ENCODE assay signal across 32 cellular contexts in genomic region chr9:127130235-127130634, GRCh38. TPM values are rescaled to one million over a fixed set of nuclear protein-coding genes. Genes with fewer than 3 reads are reported as not detected.
A peak's percentile ranks its signal among the peaks of the same experiment; 100 is the strongest.
DNase-seq lines count a peak whose midpoint lies in the region; ATAC-seq, FAIRE-seq and TF ChIP-seq lines count a peak whose summit lies in the region.
"Had no signal": no experiment of that assay in that cellular context is flagged by ENCODE, and none has a peak within 500 bp of the region (broad histone marks: within the 10 kb centered on the region; RNA-seq: fewer than 3 reads in every experiment).

No MANE protein-coding gene starts in this region.

- CTCF ChIA-PET in Caco-2 (lab: Charles Lee) (no interaction called here), PC-9 (lab: Charles Lee) (no interaction called here)

- H3K4me3 ChIP-seq in Caco-2 (ENCODE audit: low read depth, low read length) (no peak overlapping the region), PC-9 (no peak overlapping the region), muscle layer of duodenum (ENCODE audit: low read depth in 1 of 2, low read length in 2 of 2) (no peak overlapping the region), stomach (no peak overlapping the region)
- H3K4me3 ChIP-seq: hepatocyte, SJCRH30 had no signal

- peak overlapping the region; percentile 64 for H3K4me2 ChIP-seq in PC-9
- H3K4me2 ChIP-seq: hepatocyte had no signal

- H4K20me1 ChIP-seq in PC-9 (ENCODE audit: insufficient read depth) = no peaks in the 10 kb centered on the region

- H3K9me3 Mint-ChIP-seq in Caco-2 (ENCODE audit: unreplicated experiment) = no peaks in the 10 kb centered on the region
- H3K9me3 Mint-ChIP-seq: activated CD8-positive, alpha-beta T cell treated with anti-CD3 and anti-CD28 coated beads for 36 hours; activated T-helper 1 cell treated with anti-CD3 and anti-CD28 coated beads, Interleukin-12 subunit alpha, Interleukin-12 subunit beta, Interleukin-2, Interleukin-4 antibody, amounts not matched to agents 30 ng/mL and 10 ng/mL and 1 ng/mL, durations not matched to agents 14 hours and 24 hours and 36 hours; CD4-positive, alpha-beta memory T cell; central memory CD8-positive, alpha-beta T cell; neural crest cell had no signal

- 93 to 97% (median 95%) methylated on average over 2 of the region's 2 CpGs for WGBS in stomach, 5 donors

- H3K27me3 ChIP-seq in Caco-2 (replicated peaks; ENCODE audit: control insufficient read depth, insufficient read depth, low read length) (no peaks in the 10 kb centered on the region), PC-9 (ENCODE audit: insufficient read depth, low read depth) (no peaks in the 10 kb centered on the region), muscle layer of duodenum (ENCODE audit: low read depth, low read length) (no peaks in the 10 kb centered on the region), stomach (no peaks in the 10 kb centered on the region)
- H3K27me3 ChIP-seq: hepatocyte, SJCRH30 had no signal

- POLR2A ChIA-PET in Caco-2 (lab: Charles Lee) (no interaction called here), PC-9 (lab: Charles Lee; ENCODE audit: unreplicated experiment) (interaction anchor here (0.6 kb wide), 1 partner anchor 67 kb away, joined by 3 read pairs; no protein-coding TSS in a partner anchor)

- H3K4me3 Mint-ChIP-seq in Caco-2 (ENCODE audit: unreplicated experiment) = no peak overlapping the region
- H3K4me3 Mint-ChIP-seq: activated CD4-positive, alpha-beta T cell treated with anti-CD3 and anti-CD28 coated beads for 36 hours; activated CD8-positive, alpha-beta T cell treated with anti-CD3 and anti-CD28 coated beads for 36 hours; activated T-helper 1 cell treated with anti-CD3 and anti-CD28 coated beads, Interleukin-12 subunit alpha, Interleukin-12 subunit beta, Interleukin-2, Interleukin-4 antibody, amounts not matched to agents 30 ng/mL and 10 ng/mL and 1 ng/mL, durations not matched to agents 14 hours and 24 hours and 36 hours; CD4-positive, alpha-beta memory T cell; central memory CD8-positive, alpha-beta T cell; neural crest cell had no signal

- FAIRE-seq in H54 (lab: Jason Lieb, UNC) = no peak
- FAIRE-seq: GM12892 had no signal

- no peaks in the 10 kb centered on the region; the same call in 1 of the 2 replicates for H3K36me3 ChIP-seq in Caco-2 (ENCODE audit: control insufficient read depth, insufficient read depth, low read length)
- no peaks in the 10 kb centered on the region for H3K36me3 ChIP-seq in PC-9 (ENCODE audit: low read depth)
- H3K36me3 ChIP-seq in muscle layer of duodenum (ENCODE audit: control insufficient read depth in 1 of 2, insufficient read depth in 2 of 2, low read length in 2 of 2) = no peaks in the 10 kb centered on the region
- no peaks in the 10 kb centered on the region for H3K36me3 ChIP-seq in stomach
- H3K36me3 ChIP-seq: SJCRH30 had no signal

- peaks cover 29% of the 10 kb centered on the region for H3K4me1 Mint-ChIP-seq in Caco-2 (ENCODE audit: low read depth, unreplicated experiment)
- H3K4me1 Mint-ChIP-seq: activated CD4-positive, alpha-beta T cell treated with anti-CD3 and anti-CD28 coated beads for 36 hours; CD4-positive, alpha-beta memory T cell; central memory CD8-positive, alpha-beta T cell had no signal

- no peak for DNase-seq in Caco-2
- no peak for DNase-seq in PC-9
- DNase-seq in stomach = no peak
- DNase-seq in H54 (ENCODE audit: insufficient read length, low spot score) = no peak
- DNase-seq in cerebellar nuclear complex (lab: John Stamatoyannopoulos, UW) = no peak
- DNase-seq: activated CD4-positive, alpha-beta T cell treated with anti-CD3 and anti-CD28 coated beads for 36 hours; activated CD8-positive, alpha-beta memory T cell treated with anti-CD3 and anti-CD28 coated beads, Interleukin-2, amount 50 U/mL, for 48 hours; activated CD8-positive, alpha-beta T cell treated with anti-CD3 and anti-CD28 coated beads for 36 hours; activated naive CD4-positive, alpha-beta T cell treated with Interleukin-2 at 50 U/mL for 16 hours; AML-193; CD4-positive, alpha-beta memory T cell; dermis blood vessel endothelial cell; DMS153; foreskin melanocyte; HCEC 1CT; Kasumi-1; NCI-H1436; NCI-H2081 treated with DMSO at 0.1 percent for 48 hours; right cardiac atrium; stimulated activated CD4-positive, alpha-beta T cell treated with anti-CD3 and anti-CD28 coated beads, Interleukin-4, amount 100 ng/mL, for 4 hours; SW 1271; T-helper 9 cell had no signal

- peak overlapping the region; percentile 80; the same call in 1 of the 2 replicates for H3K27ac ChIP-seq in PC-9
- H3K27ac ChIP-seq in muscle layer of duodenum (ENCODE audit: low read length) = peak overlapping the region; percentile 62
- peak overlapping the region in 4 of 5 donors; percentile 68 to 86 (median 82) for H3K27ac ChIP-seq in stomach

- no peak overlapping the region for H2AFZ ChIP-seq in PC-9
- H2AFZ ChIP-seq: hepatocyte had no signal

- no peaks in the 10 kb centered on the region for H3K9me3 ChIP-seq in Caco-2
- H3K9me3 ChIP-seq in PC-9 (ENCODE audit: insufficient read depth, low read depth) = no peaks in the 10 kb centered on the region; the same call in 1 of the 2 replicates
- no peaks in the 10 kb centered on the region for H3K9me3 ChIP-seq in muscle layer of duodenum (ENCODE audit: control insufficient read depth in 1 of 2, low read length in 2 of 2)
- H3K9me3 ChIP-seq in stomach = no peaks in the 10 kb centered on the region
- H3K9me3 ChIP-seq: SJCRH30 had no signal

- TF ChIP-seq POLR2A in stomach (IDR thresholded peaks at IDR 0.05) (no peak), H54 (IDR thresholded peaks at IDR 0.05; ENCODE audit: low read depth, low read length) (no peak)

- no peaks in the 10 kb centered on the region for H3K9me2 ChIP-seq in PC-9 (ENCODE audit: insufficient read depth)

- H3K27me3 Mint-ChIP-seq in Caco-2 (ENCODE audit: insufficient read depth, unreplicated experiment) = no peaks in the 10 kb centered on the region
- H3K27me3 Mint-ChIP-seq: activated CD8-positive, alpha-beta T cell treated with anti-CD3 and anti-CD28 coated beads for 36 hours; central memory CD8-positive, alpha-beta T cell had no signal

- H3K79me2 ChIP-seq in PC-9 (ENCODE audit: low read depth) = no peaks in the 10 kb centered on the region

- no peak for TF ChIP-seq CTCF in Caco-2 (IDR thresholded peaks at IDR 0.05; ENCODE audit: insufficient read depth in 1 of 2, low read depth in 1 of 2, low read length in 1 of 2, severe bottlenecking in 1 of 2, unreplicated experiment in 1 of 2)
- no peak for TF ChIP-seq CTCF in PC-9 (conservative IDR thresholded peaks at IDR 0.05)
- no peak for TF ChIP-seq CTCF in stomach (IDR thresholded peaks at IDR 0.05)

- H3K27ac Mint-ChIP-seq in Caco-2 (ENCODE audit: unreplicated experiment) = peak overlapping the region; percentile 15
- H3K27ac Mint-ChIP-seq: activated CD4-positive, alpha-beta T cell treated with anti-CD3 and anti-CD28 coated beads for 36 hours; activated CD8-positive, alpha-beta T cell treated with anti-CD3 and anti-CD28 coated beads for 36 hours; activated T-helper 1 cell treated with anti-CD3 and anti-CD28 coated beads, Interleukin-12 subunit alpha, Interleukin-12 subunit beta, Interleukin-2, Interleukin-4 antibody, amounts not matched to agents 30 ng/mL and 10 ng/mL and 1 ng/mL, durations not matched to agents 14 hours and 24 hours and 36 hours; CD4-positive, alpha-beta memory T cell had no signal

- H3K4me1 ChIP-seq in Caco-2 (peaks cover 47% of the 10 kb centered on the region), PC-9 (replicated peaks; ENCODE audit: insufficient read depth) (peaks cover 48% of the 10 kb centered on the region), muscle layer of duodenum (ENCODE audit: control insufficient read depth in 1 of 2, insufficient read depth in 2 of 2, low read length in 2 of 2) (peaks cover 24 to 31% of the 10 kb centered on the region in 2 donors), stomach (peaks cover 24 to 76% (median 42%) of the 10 kb centered on the region in 4 donors)

- BruUV-seq in Caco-2 (replicated peaks; lab: Mats Ljungman, UMichigan) (no TSS peak), PC-9 (replicated peaks; lab: Mats Ljungman, UMichigan) (no TSS peak)

- ATAC-seq in GM18517 (IDR thresholded peaks at IDR 0.05; ENCODE audit: unreplicated experiment) (no peak), HG03469 (IDR thresholded peaks at IDR 0.05; ENCODE audit: unreplicated experiment) (no peak)
- ATAC-seq: activated CD4-positive, alpha-beta T cell treated with anti-CD3 and anti-CD28 coated beads for 36 hours; activated CD8-positive, alpha-beta T cell treated with anti-CD3 and anti-CD28 coated beads for 36 hours; right cardiac atrium had no signal

- H3F3A ChIP-seq in PC-9 (ENCODE audit: insufficient read depth, low read depth) = peaks cover 25% of the 10 kb centered on the region

- no peak for TF ChIP-seq EP300 in stomach (IDR thresholded peaks at IDR 0.05)

- H3K36me3 Mint-ChIP-seq in Caco-2 (ENCODE audit: insufficient read depth, unreplicated experiment) = peaks cover 5% of the 10 kb centered on the region
- H3K36me3 Mint-ChIP-seq: CD4-positive, alpha-beta memory T cell had no signal

- intact Hi-C loops in Caco-2 (cut with micrococcal nuclease; ENCODE audit: unreplicated experiment) = no loop called here
- intact Hi-C loops in PC-9 (cut with micrococcal nuclease; ENCODE audit: unreplicated experiment) = no loop called here
- intact Hi-C loops in stomach (cut with DNase I; ENCODE audit: low total_unique reads) = no loop called here

RNA-seq across cellular contexts. Expression of gene ANGPTL2, which starts 7.8 kb away (rescaled TPM):
- total RNA-seq in Caco-2 (2022) (not detected in 2 replicates), PC-9 (2021) (0.13 TPM in 1 of 2 replicates, not detected in the other), stomach (10 to 100 TPM in 4 of 5 donors, 1 to 10 TPM in 1; 7.8 to 26.3 (median 14.0) TPM)
- polyA plus RNA-seq in stomach = 1 to 10 TPM; 5.7 to 6.1 (median 5.7) TPM
- total RNA-seq: activated CD4-positive, alpha-beta T cell treated with anti-CD3 and anti-CD28 coated beads for 36 hours; activated CD8-positive, alpha-beta T cell treated with anti-CD3 and anti-CD28 coated beads for 36 hours; activated T-helper 1 cell treated with anti-CD3 and anti-CD28 coated beads, Interleukin-12 subunit alpha, Interleukin-12 subunit beta, Interleukin-2, Interleukin-4 antibody, amounts not matched to agents 30 ng/mL and 10 ng/mL and 1 ng/mL, durations not matched to agents 14 hours and 24 hours and 36 hours; CD4-positive, alpha-beta memory T cell had no signal
- polyA plus RNA-seq: CD4-positive, alpha-beta memory T cell; mammary epithelial cell had no signal
